ENCODE assay signal across 18 cellular contexts in the genomic region with DNA sequence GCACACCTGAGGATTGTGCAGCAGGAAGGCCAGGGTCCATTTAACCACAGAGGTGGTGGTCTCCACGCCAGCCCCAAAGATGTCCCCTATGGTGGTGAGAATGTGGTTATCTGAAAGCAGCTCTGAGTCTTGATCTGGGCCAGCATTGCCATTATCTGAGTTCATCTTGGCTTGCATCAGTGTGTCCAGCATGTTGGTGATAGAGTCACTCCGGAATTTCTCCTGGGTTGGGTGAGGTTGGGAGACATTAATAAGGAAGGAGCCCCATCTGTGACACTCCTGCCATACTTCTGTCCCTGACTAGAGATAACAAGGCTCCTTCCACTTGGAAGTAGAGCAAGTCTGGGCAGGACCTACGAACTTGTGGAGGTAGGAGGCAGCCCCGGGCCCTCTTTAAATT. TPM values are rescaled to one million over a fixed set of nuclear protein-coding genes. Genes with fewer than 3 reads are reported as not detected.
DNase-seq lines count a peak whose midpoint lies in the region; ATAC-seq lines count a peak whose summit lies in the region.
"Had no signal": no experiment of that assay in that cellular context is flagged by ENCODE, and none has a peak within 500 bp of the region (broad histone marks: within the 10 kb centered on the region; RNA-seq: fewer than 3 reads in every experiment).

No MANE protein-coding gene starts in this region.

- intact Hi-C loops in activated CD4-positive, alpha-beta T cell treated with anti-CD3 and anti-CD28 coated beads, Interleukin-2, amount 10 ng/mL, durations not matched to agents 24 days and 14 days (cut with micrococcal nuclease) = loop anchor here (10.0 kb wide), 1 partner anchor 502 kb away; no protein-coding TSS in a partner anchor

- no peak overlapping the region for H3K4me3 Mint-ChIP-seq in activated T-cell treated with anti-CD3 and anti-CD28 coated beads, Interleukin-2, amount 50 U/mL, for 4 hours
- no peak overlapping the region for H3K4me3 Mint-ChIP-seq in activated CD4-positive, alpha-beta T cell treated with anti-CD3 and anti-CD28 coated beads, Interleukin-2, amount 10 ng/mL, durations not matched to agents 24 days and 14 days
- H3K4me3 Mint-ChIP-seq: CD4-positive, alpha-beta memory T cell had no signal

- ATAC-seq in GM21529 (IDR thresholded peaks at IDR 0.05; ENCODE audit: unreplicated experiment) = no peak
- ATAC-seq in activated T-cell treated with anti-CD3 and anti-CD28 coated beads, Interleukin-2, amount 50 U/mL, for 4 hours = no peak
- ATAC-seq: PC-3 had no signal

- no peak overlapping the region for H3K4me3 ChIP-seq in adipocyte (ENCODE audit: low read length)

- H3K4me1 Mint-ChIP-seq in activated T-cell treated with anti-CD3 and anti-CD28 coated beads, Interleukin-2, amount 50 U/mL, for 4 hours (ENCODE audit: low read depth) = peaks cover 1% of the 10 kb centered on the region
- peaks cover 5% of the 10 kb centered on the region for H3K4me1 Mint-ChIP-seq in activated CD4-positive, alpha-beta T cell treated with anti-CD3 and anti-CD28 coated beads, Interleukin-2, amount 10 ng/mL, durations not matched to agents 24 days and 14 days

- peaks cover 5% of the 10 kb centered on the region for H3K9me3 Mint-ChIP-seq in activated T-cell treated with anti-CD3 and anti-CD28 coated beads, Interleukin-2, amount 50 U/mL, for 4 hours
- no peaks in the 10 kb centered on the region for H3K9me3 Mint-ChIP-seq in activated CD4-positive, alpha-beta T cell treated with anti-CD3 and anti-CD28 coated beads, Interleukin-2, amount 10 ng/mL, durations not matched to agents 24 days and 14 days

- H3K27ac Mint-ChIP-seq in activated CD4-positive, alpha-beta T cell treated with anti-CD3 and anti-CD28 coated beads, Interleukin-2, amount 10 ng/mL, durations not matched to agents 24 days and 14 days = no peak overlapping the region
- H3K27ac Mint-ChIP-seq: CD4-positive, alpha-beta memory T cell had no signal

- DNase-seq in AG08395 (ENCODE audit: low spot score) = peak; percentile 54
- DNase-seq in GM03348 (ENCODE audit: low spot score) = peak; percentile 54
- peak; percentile 9 for DNase-seq in adipocyte (ENCODE audit: low read depth)
- peak; percentile 38 for DNase-seq in islet precursor cell
- DNase-seq in NCI-H1105 treated with DMSO at 0.1 percent for 48 hours (lab: John Stamatoyannopoulos, UW) = no peak
- DNase-seq in activated T-cell treated with anti-CD3 and anti-CD28 coated beads, Interleukin-2, amount 50 U/mL, for 4 hours = no peak
- DNase-seq in activated CD4-positive, alpha-beta T cell treated with anti-CD3 and anti-CD28 coated beads, Interleukin-2, amount 10 ng/mL, durations not matched to agents 24 days and 14 days = no peak
- DNase-seq: CD4-positive, alpha-beta memory T cell; DMS153; H7; NCI-H1694 treated with DMSO at 0.1 percent for 48 hours; NCI-H2107; NCI-H226; NCI-H524; PC-3 had no signal

- peaks cover 5% of the 10 kb centered on the region for H3K9me3 ChIP-seq in adipocyte (ENCODE audit: control insufficient read depth, low read length)

- no peaks in the 10 kb centered on the region for H3K36me3 ChIP-seq in adipocyte (ENCODE audit: control insufficient read depth, insufficient read depth, low read length, severe bottlenecking)

- peaks cover 12% of the 10 kb centered on the region for H3K4me1 ChIP-seq in adipocyte (ENCODE audit: control insufficient read depth, insufficient read depth, low read length)

- peaks cover 1% of the 10 kb centered on the region for H3K27me3 Mint-ChIP-seq in activated T-cell treated with anti-CD3 and anti-CD28 coated beads, Interleukin-2, amount 50 U/mL, for 4 hours (ENCODE audit: low read depth)
- no peaks in the 10 kb centered on the region for H3K27me3 Mint-ChIP-seq in activated CD4-positive, alpha-beta T cell treated with anti-CD3 and anti-CD28 coated beads, Interleukin-2, amount 10 ng/mL, durations not matched to agents 24 days and 14 days

- peaks cover 2% of the 10 kb centered on the region for H3K36me3 Mint-ChIP-seq in activated T-cell treated with anti-CD3 and anti-CD28 coated beads, Interleukin-2, amount 50 U/mL, for 4 hours (ENCODE audit: insufficient read depth)
- H3K36me3 Mint-ChIP-seq in activated CD4-positive, alpha-beta T cell treated with anti-CD3 and anti-CD28 coated beads, Interleukin-2, amount 10 ng/mL, durations not matched to agents 24 days and 14 days (ENCODE audit: low read depth) = no peaks in the 10 kb centered on the region

- H3K27me3 ChIP-seq in adipocyte (replicated peaks; ENCODE audit: control insufficient read depth, insufficient read depth, low read length) = peaks cover 13% of the 10 kb centered on the region

- H3K9ac ChIP-seq in adipocyte (ENCODE audit: low read length) = no peak overlapping the region

RNA-seq across cellular contexts. Expression of a gene that starts 4.2 kb away (rescaled TPM):
- total RNA-seq in activated T-cell treated with anti-CD3 and anti-CD28 coated beads, Interleukin-2, amount 50 U/mL, for 4 hours = 1 to 10 TPM; 1.2 to 1.9 (median 1.5) TPM
- not detected in 2 replicates for total RNA-seq in activated CD4-positive, alpha-beta T cell treated with anti-CD3 and anti-CD28 coated beads, Interleukin-2, amount 10 ng/mL, durations not matched to agents 24 days and 14 days
- total RNA-seq: CD4-positive, alpha-beta memory T cell; Daoy; H7; LHCN-M2; PC-3 had no signal

RNA-seq across cellular contexts. Expression of a gene that starts 21.1 kb away (rescaled TPM):
- total RNA-seq in activated T-cell treated with anti-CD3 and anti-CD28 coated beads, Interleukin-2, amount 50 U/mL, for 4 hours = 1 to 10 TPM; 9.1 to 9.8 (median 9.3) TPM
- total RNA-seq in activated CD4-positive, alpha-beta T cell treated with anti-CD3 and anti-CD28 coated beads, Interleukin-2, amount 10 ng/mL, durations not matched to agents 24 days and 14 days = 8.1 and 9.8 TPM in 2 replicates

RNA-seq across cellular contexts. Expression of a gene that starts 36.3 kb away (rescaled TPM):
- total RNA-seq in activated T-cell treated with anti-CD3 and anti-CD28 coated beads, Interleukin-2, amount 50 U/mL, for 4 hours = under 1 TPM; 0.18 to 0.22 (median 0.18) TPM
- 0.57 and 0.79 TPM in 2 replicates for total RNA-seq in activated CD4-positive, alpha-beta T cell treated with anti-CD3 and anti-CD28 coated beads, Interleukin-2, amount 10 ng/mL, durations not matched to agents 24 days and 14 days

Comparison
In these comparisons a context has a peak if more than half of its experiments do, and no peak if none do; other contexts are left out.
1. DNase-seq: peak in AG08395 (single experiment), GM03348 (single experiment), adipocyte (single experiment) and islet precursor cell (single experiment); none in NCI-H1105 treated with DMSO at 0.1 percent for 48 hours (single experiment), activated T-cell treated with anti-CD3 and anti-CD28 coated beads, Interleukin-2, amount 50 U/mL, for 4 hours (single experiment) and activated CD4-positive, alpha-beta T cell treated with anti-CD3 and anti-CD28 coated beads, Interleukin-2, amount 10 ng/mL, durations not matched to agents 24 days and 14 days (single experiment).